Comparison of ENCODE assay signal across 12 cellular contexts in the genomic region with DNA sequence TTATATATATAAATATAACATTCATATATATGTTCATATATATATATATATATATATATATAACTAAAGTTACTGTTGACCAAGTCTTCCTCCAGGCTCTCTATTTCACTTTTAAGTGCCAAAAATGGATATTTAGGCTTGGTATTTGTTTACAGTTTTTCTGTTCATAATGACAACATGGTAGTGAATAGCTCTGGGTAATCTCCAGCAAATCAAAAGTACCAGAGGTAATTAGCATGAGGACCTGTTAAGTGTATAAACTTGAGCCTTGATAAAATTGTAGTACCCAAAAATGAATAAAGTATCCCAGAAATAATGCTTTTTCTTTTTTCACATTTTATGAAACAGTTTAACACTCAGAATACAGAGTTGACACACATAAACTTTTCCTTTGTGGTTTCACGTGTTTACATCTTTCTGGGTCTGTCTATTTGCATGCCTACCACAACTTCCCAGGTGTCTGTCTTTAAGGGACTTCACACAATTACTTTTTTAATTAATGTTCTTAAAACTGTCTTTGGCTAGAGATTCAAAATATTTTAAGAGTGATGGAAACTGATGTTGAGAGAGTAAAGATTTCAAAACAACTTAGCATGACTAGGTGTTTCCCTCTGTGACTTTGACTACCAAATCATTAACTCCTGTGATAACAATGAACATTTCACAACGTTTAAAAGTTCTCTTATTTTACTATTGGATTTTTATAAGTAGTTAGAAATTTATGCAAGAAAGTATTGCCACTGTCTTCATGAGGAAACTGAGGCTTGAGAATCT. TPM values are rescaled to one million over a fixed set of nuclear protein-coding genes. Genes with fewer than 3 reads are reported as not detected.
DNase-seq lines count a peak whose midpoint lies in the region; ATAC-seq and TF ChIP-seq lines count a peak whose summit lies in the region.
"Had no signal": no experiment of that assay in that cellular context is flagged by ENCODE, and none has a peak within 500 bp of the region (broad histone marks: within the 10 kb centered on the region; RNA-seq: fewer than 3 reads in every experiment).

No MANE protein-coding gene starts in this region.

- H3K36me3 ChIP-seq in CD4-positive, CD25-positive, alpha-beta regulatory T cell (ENCODE audit: control insufficient read depth, insufficient read depth, low read length): peaks cover 28% of the 10 kb centered on the region

- intact Hi-C loops in activated CD8-positive, alpha-beta T cell treated with anti-CD3 and anti-CD28 coated beads for 36 hours (cut with micrococcal nuclease): no loop called here

- no peak for TF ChIP-seq CTCF in activated CD8-positive, alpha-beta T cell treated with anti-CD3 and anti-CD28 coated beads for 36 hours (IDR thresholded peaks at IDR 0.05)

- peak overlapping the region in 3 of 4 donors; percentile 7 to 63 (median 61) for H3K4me3 Mint-ChIP-seq in CD4-positive, CD25-positive, alpha-beta regulatory T cell
- H3K4me3 Mint-ChIP-seq in activated CD8-positive, alpha-beta T cell treated with anti-CD3 and anti-CD28 coated beads for 36 hours: no peak overlapping the region

- ATAC-seq in CD4-positive, CD25-positive, alpha-beta regulatory T cell (ENCODE audit: low read depth in 2 of 2): no peak
- ATAC-seq in GM18907 (IDR thresholded peaks at IDR 0.05; ENCODE audit: unreplicated experiment) (peak; percentile 58), GM19328 (IDR thresholded peaks at IDR 0.05; ENCODE audit: unreplicated experiment) (no peak), GM19023 (IDR thresholded peaks at IDR 0.05; ENCODE audit: unreplicated experiment) (no peak)
- peak; percentile 45 for ATAC-seq in activated CD8-positive, alpha-beta T cell treated with anti-CD3 and anti-CD28 coated beads for 36 hours

- H3K9me3 ChIP-seq in CD4-positive, CD25-positive, alpha-beta regulatory T cell (ENCODE audit: control insufficient read depth in 2 of 2, low read length in 2 of 2): no peaks in the 10 kb centered on the region

- peaks cover 28 to 58% (median 38%) of the 10 kb centered on the region in 4 donors for H3K4me1 Mint-ChIP-seq in CD4-positive, CD25-positive, alpha-beta regulatory T cell
- H3K4me1 Mint-ChIP-seq in activated CD8-positive, alpha-beta T cell treated with anti-CD3 and anti-CD28 coated beads for 36 hours (ENCODE audit: low read depth): peaks cover 42% of the 10 kb centered on the region

- H3K27ac ChIP-seq in CD4-positive, CD25-positive, alpha-beta regulatory T cell (ENCODE audit: insufficient read depth, low read length, poor library complexity, severe bottlenecking): no peak overlapping the region

- H3K4me3 ChIP-seq in CD4-positive, CD25-positive, alpha-beta regulatory T cell (ENCODE audit: low read depth, low read length): peak overlapping the region; percentile 57

- POLR2A ChIA-PET in activated CD8-positive, alpha-beta T cell treated with anti-CD3 and anti-CD28 coated beads for 36 hours (lab: Charles Lee): interaction anchor here (0.6 kb wide), 1 partner anchor 13 kb away, joined by 3 read pairs; no protein-coding TSS in a partner anchor

- H3K27me3 ChIP-seq in CD4-positive, CD25-positive, alpha-beta regulatory T cell (ENCODE audit: control insufficient read depth, insufficient read depth, low read length): no peaks in the 10 kb centered on the region

- H3K27ac Mint-ChIP-seq in CD4-positive, CD25-positive, alpha-beta regulatory T cell: peak overlapping the region; percentile 26 to 79 (median 68)
- H3K27ac Mint-ChIP-seq in activated CD8-positive, alpha-beta T cell treated with anti-CD3 and anti-CD28 coated beads for 36 hours: peak overlapping the region; percentile 77

- H3K9me3 Mint-ChIP-seq in CD4-positive, CD25-positive, alpha-beta regulatory T cell: peaks cover 0 to 3% (median 0%) of the 10 kb centered on the region in 7 donors
- no peaks in the 10 kb centered on the region for H3K9me3 Mint-ChIP-seq in activated CD8-positive, alpha-beta T cell treated with anti-CD3 and anti-CD28 coated beads for 36 hours

- DNase-seq in CD4-positive, CD25-positive, alpha-beta regulatory T cell: peak in 2 of 3 donors; percentile 8 to 13
- DNase-seq in activated CD8-positive, alpha-beta T cell treated with anti-CD3 and anti-CD28 coated beads for 36 hours: no peak
- DNase-seq in kidney glomerular epithelial cell (lab: John Stamatoyannopoulos, UW) (peak; percentile 1), RKO (ENCODE audit: low spot score) (no peak), SKM-1 treated with dmso at 0.1 percent for 144 hours (lab: John Stamatoyannopoulos, UW; ENCODE audit: unreplicated experiment) (no peak)
- DNase-seq: activated gamma-delta T cell treated with Interleukin-2 at 50 U/mL for 16 hours, glutamatergic neuron, NCI-H226, RPMI8226 had no signal

- H3K27me3 Mint-ChIP-seq in CD4-positive, CD25-positive, alpha-beta regulatory T cell: no peaks in the 10 kb centered on the region
- H3K27me3 Mint-ChIP-seq in activated CD8-positive, alpha-beta T cell treated with anti-CD3 and anti-CD28 coated beads for 36 hours: no peaks in the 10 kb centered on the region

- peaks cover 20% of the 10 kb centered on the region for H3K4me1 ChIP-seq in CD4-positive, CD25-positive, alpha-beta regulatory T cell (ENCODE audit: control insufficient read depth, insufficient read depth, low read length, poor library complexity, severe bottlenecking)

- CTCF ChIA-PET in activated CD8-positive, alpha-beta T cell treated with anti-CD3 and anti-CD28 coated beads for 36 hours (lab: Charles Lee): interaction anchor here (0.6 kb wide), 1 partner anchor 34 kb away, joined by 3 read pairs; no protein-coding TSS in a partner anchor

- peaks cover 18% of the 10 kb centered on the region for H3K36me3 Mint-ChIP-seq in CD4-positive, CD25-positive, alpha-beta regulatory T cell
- peaks cover 20% of the 10 kb centered on the region for H3K36me3 Mint-ChIP-seq in activated CD8-positive, alpha-beta T cell treated with anti-CD3 and anti-CD28 coated beads for 36 hours (ENCODE audit: low read depth)

RNA-seq across cellular contexts. Expression of gene RABEP1, which starts 47.9 kb away (rescaled TPM):
- 45.5 TPM for total RNA-seq in CD4-positive, CD25-positive, alpha-beta regulatory T cell
- polyA plus RNA-seq in CD4-positive, CD25-positive, alpha-beta regulatory T cell: 10 to 100 TPM; 23.7 to 29.0 (median 26.7) TPM
- 10 to 100 TPM; 58.7 to 60.6 TPM for total RNA-seq in activated CD8-positive, alpha-beta T cell treated with anti-CD3 and anti-CD28 coated beads for 36 hours

Comparison
In these comparisons a context has a peak if more than half of its experiments do, and no peak if none do; other contexts are left out.
1. ATAC-seq: peak in GM18907 (single experiment) and activated CD8-positive, alpha-beta T cell treated with anti-CD3 and anti-CD28 coated beads for 36 hours (single experiment); none in CD4-positive, CD25-positive, alpha-beta regulatory T cell (0 of 2), GM19328 (single experiment) and GM19023 (single experiment).
2. DNase-seq: peak in CD4-positive, CD25-positive, alpha-beta regulatory T cell (2 of 3) and kidney glomerular epithelial cell (single experiment); none in activated CD8-positive, alpha-beta T cell treated with anti-CD3 and anti-CD28 coated beads for 36 hours (single experiment), RKO (single experiment) and SKM-1 treated with dmso at 0.1 percent for 144 hours (single experiment).